9 cellular contexts compared by ENCODE assay signal in the genomic region with DNA sequence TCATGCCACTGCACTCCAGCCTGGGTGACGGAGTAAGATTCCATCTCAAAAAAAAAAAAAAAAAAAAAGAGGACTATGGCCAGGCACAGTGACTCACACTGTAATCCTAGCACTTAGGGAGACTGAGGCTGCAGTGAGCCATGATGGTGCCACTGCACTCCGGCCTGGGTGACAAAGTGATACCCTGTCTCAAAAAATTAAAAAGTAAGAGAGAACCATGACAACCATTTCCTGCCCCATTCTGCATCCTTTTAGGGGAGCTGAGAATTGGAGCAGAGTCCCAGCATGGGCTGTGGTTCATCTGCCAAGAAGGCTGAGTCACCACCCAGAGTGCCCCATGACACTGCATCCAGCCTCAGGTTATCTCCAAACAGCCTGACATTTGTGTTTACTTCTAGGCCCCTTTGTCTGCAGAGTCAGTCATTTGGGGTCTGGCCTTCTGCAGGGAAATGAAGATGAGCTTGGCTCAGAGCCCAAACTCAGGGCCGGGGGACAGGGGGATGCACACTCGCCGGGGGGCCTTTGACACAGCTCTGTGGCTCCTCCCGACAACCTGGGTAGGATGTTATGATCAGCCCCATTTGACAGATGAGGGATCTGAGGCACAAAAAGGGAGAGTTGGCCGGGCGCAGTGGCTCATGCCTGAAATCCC. TPM values are rescaled to one million over a fixed set of nuclear protein-coding genes. Genes with fewer than 3 reads are reported as not detected.
DNase-seq lines count a peak whose midpoint lies in the region; ATAC-seq and TF ChIP-seq lines count a peak whose summit lies in the region.
"Had no signal": no experiment of that assay in that cellular context is flagged by ENCODE, and none has a peak within 500 bp of the region (broad histone marks: within the 10 kb centered on the region; RNA-seq: fewer than 3 reads in every experiment).

No MANE protein-coding gene starts in this region.

- H3K9me3 ChIP-seq in GM23248 (ENCODE audit: low read depth) (no peaks in the 10 kb centered on the region), mammary epithelial cell (replicated peaks; ENCODE audit: insufficient read depth, low read length) (no peaks in the 10 kb centered on the region)

- no peaks in the 10 kb centered on the region for H3K79me1 ChIP-seq in mesendoderm (ENCODE audit: low read length)

- 35 to 45% methylated on average over 8 of the region's 8 CpGs for WGBS in GM23248 (ENCODE audit: low coverage in 1 of 2, low lambda C conversion rate in 2 of 2, missing lambda C conversion rate in 2 of 2), 2 experiments
- WGBS in mammary epithelial cell (ENCODE audit: low coverage, missing lambda C conversion rate), result 77% methylated on average over 5 of the region's 8 CpGs
- WGBS in mesendoderm (ENCODE audit: extremely low coverage, insufficient coverage, low lambda C conversion rate), result no CpG with 5 or more reads among the region's 8 CpGs

- H3K18ac ChIP-seq in mesendoderm (ENCODE audit: low read length), result no peak overlapping the region

- H3K23ac ChIP-seq in mesendoderm (ENCODE audit: low read length), result no peak overlapping the region

- dilution Hi-C loops in mammary epithelial cell (cut with HindIII; ENCODE audit: low sequenced_read_pairs), result no loop called here

- no peak for ATAC-seq in GM21717 (IDR thresholded peaks at IDR 0.05; ENCODE audit: unreplicated experiment)

- TF ChIP-seq CTCF in mammary epithelial cell (conservative IDR thresholded peaks at IDR 0.05 in 1 of 2, IDR thresholded peaks at IDR 0.05 in 1 of 2; ENCODE audit: extremely low read depth in 1 of 2, insufficient read depth in 1 of 2, low read depth in 1 of 2, low read length in 2 of 2), result no peak

- H3K9me2 ChIP-seq in GM23248 (ENCODE audit: insufficient read depth), result no peaks in the 10 kb centered on the region

- no peak overlapping the region for H4K5ac ChIP-seq in mesendoderm (ENCODE audit: low read length)

- H3K4me3 ChIP-seq in GM23248, result no peak overlapping the region
- no peak overlapping the region for H3K4me3 ChIP-seq in mammary epithelial cell (replicated peaks in 1 of 3; ENCODE audit: insufficient read depth in 1 of 3, low read depth in 2 of 3, low read length in 3 of 3)
- no peak overlapping the region for H3K4me3 ChIP-seq in mesendoderm (ENCODE audit: low read length)

- H2BK5ac ChIP-seq in mesendoderm (ENCODE audit: low read length), result no peak overlapping the region

- BruUV-seq in mammary epithelial cell (replicated peaks; lab: Mats Ljungman, UMichigan), result no TSS peak

- H2AFZ ChIP-seq in GM23248, result no peak overlapping the region
- H2AFZ ChIP-seq in mammary epithelial cell (ENCODE audit: low read depth, low read length), result no peak overlapping the region

- H3K4me2 ChIP-seq in GM23248 (ENCODE audit: unreplicated experiment), result no peak overlapping the region
- H3K4me2 ChIP-seq in mammary epithelial cell (ENCODE audit: insufficient read depth, low read depth, low read length), result no peak overlapping the region
- H3K4me2 ChIP-seq in mesendoderm (ENCODE audit: low read length), result no peak overlapping the region

- H3F3A ChIP-seq in GM23248 (ENCODE audit: insufficient read depth), result peaks cover 9% of the 10 kb centered on the region

- 0 out of 2 replicates have a peak overlapping the region, but pooled peaks have one; percentile 34 for H3K9ac ChIP-seq in GM23248
- no peak overlapping the region for H3K9ac ChIP-seq in mammary epithelial cell (ENCODE audit: insufficient read depth, low read length)
- H3K9ac ChIP-seq in mesendoderm (ENCODE audit: low read length), result no peak overlapping the region

- no peaks in the 10 kb centered on the region for H3K36me3 ChIP-seq in GM23248 (ENCODE audit: low read depth)
- no peaks in the 10 kb centered on the region for H3K36me3 ChIP-seq in mammary epithelial cell (ENCODE audit: insufficient read depth, low read length)
- H3K36me3 ChIP-seq in mesendoderm (ENCODE audit: control insufficient read depth, insufficient read depth, low read length), result no peaks in the 10 kb centered on the region

- H2AK5ac ChIP-seq in mesendoderm (ENCODE audit: low read length), result no peak overlapping the region

- H2BK120ac ChIP-seq in mesendoderm (ENCODE audit: low read depth, low read length), result no peak overlapping the region

- no peak overlapping the region for H2BK15ac ChIP-seq in mesendoderm (replicated peaks; ENCODE audit: low read depth)

- H4K20me1 ChIP-seq in GM23248 (ENCODE audit: insufficient read depth) (no peaks in the 10 kb centered on the region), mammary epithelial cell (ENCODE audit: insufficient read depth, low read length) (no peaks in the 10 kb centered on the region)

- CTCF ChIA-PET in mammary epithelial cell (lab: Charles Lee; ENCODE audit: low non-redundant PET), result no interaction called here

- no peak overlapping the region for H3K56ac ChIP-seq in mesendoderm (ENCODE audit: low read length)

- intact Hi-C loops in mammary epithelial cell (cut with micrococcal nuclease), result no loop called here

- peak; percentile 87 for DNase-seq in GM23248
- peak; percentile 34 for DNase-seq in NCI-H2171 (lab: John Stamatoyannopoulos, UW)
- peak; percentile 76 for DNase-seq in mammary epithelial cell
- DNase-seq in mesendoderm, result peak; percentile 83
- DNase-seq in ecto neural progenitor cell (ENCODE audit: low spot score), result no peak
- DNase-seq in medulla oblongata (ENCODE audit: extremely low spot score), result no peak
- no peak for DNase-seq in activated effector memory CD4-positive, alpha-beta T cell treated with anti-CD3 and anti-CD28 coated beads, Interleukin-2, amount 50 U/mL, for 16 hours

- peaks cover 21% of the 10 kb centered on the region for H3K4me1 ChIP-seq in GM23248 (ENCODE audit: insufficient read depth)
- H3K4me1 ChIP-seq in mammary epithelial cell (ENCODE audit: insufficient read depth, low read length), result peaks cover 15% of the 10 kb centered on the region
- H3K4me1 ChIP-seq in mesendoderm (ENCODE audit: control insufficient read depth, low read depth, low read length), result no peaks in the 10 kb centered on the region

- H3K79me2 ChIP-seq in GM23248 (ENCODE audit: insufficient read depth) (no peaks in the 10 kb centered on the region), mammary epithelial cell (ENCODE audit: insufficient read depth, low read length) (no peaks in the 10 kb centered on the region), mesendoderm (ENCODE audit: control insufficient read depth, insufficient read depth, low read length) (no peaks in the 10 kb centered on the region)

- in situ Hi-C loops in GM23248 (cut with MboI), result no loop called here
- in situ Hi-C loops in mammary epithelial cell (cut with MboI; ENCODE audit: low sequenced_read_pairs in 2 of 2), result no loop called here

- no peak overlapping the region for H3K4ac ChIP-seq in mesendoderm (ENCODE audit: low read depth, low read length)

- H4K8ac ChIP-seq in mesendoderm (ENCODE audit: low read depth, low read length), result no peak overlapping the region

- H3K27me3 ChIP-seq in GM23248 (replicated peaks; ENCODE audit: insufficient read depth), result no peaks in the 10 kb centered on the region
- H3K27me3 ChIP-seq in mammary epithelial cell (ENCODE audit: insufficient read depth, low read length), result no peaks in the 10 kb centered on the region
- H3K27me3 ChIP-seq in mesendoderm (ENCODE audit: insufficient read depth, low read length, poor library complexity), result no peaks in the 10 kb centered on the region

- H3K27ac ChIP-seq in GM23248 (peak overlapping the region; percentile 60), mammary epithelial cell (ENCODE audit: insufficient read depth, low read depth, low read length) (peak overlapping the region; percentile 16), mesendoderm (ENCODE audit: low read depth, low read length) (peak overlapping the region; percentile 27)

RNA-seq across cellular contexts. Expression of gene CSDC2, which starts 4.7 kb away (rescaled TPM):
- total RNA-seq in GM23248 (2014; rRNA removed; shearing (Covaris generic)), result 0.38 TPM in 1 of 2 replicates, not detected in the other
- 0.59 and 1.1 TPM in 2 replicates for polyA plus RNA-seq in GM23248 (2016; fragmentation: Nextera tagmentation; extraction: Ambion mirVana)
- 1 to 10 TPM in 1 of 2 donors, under 1 TPM in 1; 0.09 to 1.0 TPM for total RNA-seq in mammary epithelial cell
- polyA plus RNA-seq in mammary epithelial cell, result not detected
- not detected for polyA minus RNA-seq in mammary epithelial cell
- 2.6 TPM for polyA plus RNA-seq in mesendoderm (2013, experiment 1 of 2)
- 2.4 TPM for polyA plus RNA-seq in mesendoderm (2013, experiment 2 of 2)
- total RNA-seq: NCI-H460 had no signal

RNA-seq across cellular contexts. Expression of gene POLR3H, which starts 21.3 kb away (rescaled TPM):
- 16.8 and 21.2 TPM in 2 replicates for total RNA-seq in GM23248 (2014; rRNA removed; shearing (Covaris generic))
- polyA plus RNA-seq in GM23248 (2016; fragmentation: Nextera tagmentation; extraction: Ambion mirVana) (49.6 and 52.2 TPM in 2 replicates), mammary epithelial cell (57.3 TPM)
- 10 to 100 TPM; 17.2 to 47.0 TPM for total RNA-seq in mammary epithelial cell
- polyA minus RNA-seq in mammary epithelial cell, result 72.2 TPM
- polyA plus RNA-seq in mesendoderm (2013, experiment 1 of 2), result 25.5 TPM
- polyA plus RNA-seq in mesendoderm (2013, experiment 2 of 2), result 24.3 TPM

RNA-seq across cellular contexts. Expression of gene PMM1, which starts 24.1 kb away (rescaled TPM):
- 29.4 and 33.3 TPM in 2 replicates for total RNA-seq in GM23248 (2014; rRNA removed; shearing (Covaris generic))
- 78.2 and 79.2 TPM in 2 replicates for polyA plus RNA-seq in GM23248 (2016; fragmentation: Nextera tagmentation; extraction: Ambion mirVana)
- total RNA-seq in mammary epithelial cell, result 10 to 100 TPM; 21.2 to 44.8 TPM
- polyA plus RNA-seq in mammary epithelial cell, result 62.8 TPM
- 21.9 TPM for polyA minus RNA-seq in mammary epithelial cell
- 6.4 TPM for polyA plus RNA-seq in mesendoderm (2013, experiment 1 of 2)
- polyA plus RNA-seq in mesendoderm (2013, experiment 2 of 2), result 6.6 TPM

RNA-seq across cellular contexts. Expression of gene DESI1, which starts 55.3 kb away (rescaled TPM):
- 24.3 and 44.3 TPM in 2 replicates for total RNA-seq in GM23248 (2014; rRNA removed; shearing (Covaris generic))
- polyA plus RNA-seq in GM23248 (2016; fragmentation: Nextera tagmentation; extraction: Ambion mirVana) (41.9 and 42.2 TPM in 2 replicates), mammary epithelial cell (38.1 TPM)
- total RNA-seq in mammary epithelial cell, result 10 to 100 TPM; 40.2 to 66.8 TPM
- polyA minus RNA-seq in mammary epithelial cell, result 50.3 TPM
- polyA plus RNA-seq in mesendoderm (2013, experiment 1 of 2), result 31.4 TPM
- 32.2 TPM for polyA plus RNA-seq in mesendoderm (2013, experiment 2 of 2)

RNA-seq across cellular contexts. Expression of gene XRCC6, which starts 55.6 kb away (rescaled TPM):
- 288 and 292 TPM in 2 replicates for total RNA-seq in GM23248 (2014; rRNA removed; shearing (Covaris generic))
- 319 and 323 TPM in 2 replicates for polyA plus RNA-seq in GM23248 (2016; fragmentation: Nextera tagmentation; extraction: Ambion mirVana)
- 100 to 1,000 TPM; 223 to 263 TPM for total RNA-seq in mammary epithelial cell
- polyA plus RNA-seq in mammary epithelial cell, result 191 TPM
- 333 TPM for polyA minus RNA-seq in mammary epithelial cell
- 435 TPM for polyA plus RNA-seq in mesendoderm (2013, experiment 1 of 2)
- polyA plus RNA-seq in mesendoderm (2013, experiment 2 of 2), result 429 TPM

Comparison
In these comparisons a context has a peak if more than half of its experiments do, and no peak if none do; other contexts are left out.
1. DNase-seq: peak in GM23248 (single experiment), NCI-H2171 (single experiment), mammary epithelial cell (single experiment) and mesendoderm (single experiment); none in ecto neural progenitor cell (single experiment), medulla oblongata (single experiment) and activated effector memory CD4-positive, alpha-beta T cell treated with anti-CD3 and anti-CD28 coated beads, Interleukin-2, amount 50 U/mL, for 16 hours (single experiment).
2. Peak in every context shown above with its lines, with median percentiles within 50 percentile points of each other: H3K27ac ChIP-seq.